ENCODE assay signal across 1 cellular context in the genomic region with DNA sequence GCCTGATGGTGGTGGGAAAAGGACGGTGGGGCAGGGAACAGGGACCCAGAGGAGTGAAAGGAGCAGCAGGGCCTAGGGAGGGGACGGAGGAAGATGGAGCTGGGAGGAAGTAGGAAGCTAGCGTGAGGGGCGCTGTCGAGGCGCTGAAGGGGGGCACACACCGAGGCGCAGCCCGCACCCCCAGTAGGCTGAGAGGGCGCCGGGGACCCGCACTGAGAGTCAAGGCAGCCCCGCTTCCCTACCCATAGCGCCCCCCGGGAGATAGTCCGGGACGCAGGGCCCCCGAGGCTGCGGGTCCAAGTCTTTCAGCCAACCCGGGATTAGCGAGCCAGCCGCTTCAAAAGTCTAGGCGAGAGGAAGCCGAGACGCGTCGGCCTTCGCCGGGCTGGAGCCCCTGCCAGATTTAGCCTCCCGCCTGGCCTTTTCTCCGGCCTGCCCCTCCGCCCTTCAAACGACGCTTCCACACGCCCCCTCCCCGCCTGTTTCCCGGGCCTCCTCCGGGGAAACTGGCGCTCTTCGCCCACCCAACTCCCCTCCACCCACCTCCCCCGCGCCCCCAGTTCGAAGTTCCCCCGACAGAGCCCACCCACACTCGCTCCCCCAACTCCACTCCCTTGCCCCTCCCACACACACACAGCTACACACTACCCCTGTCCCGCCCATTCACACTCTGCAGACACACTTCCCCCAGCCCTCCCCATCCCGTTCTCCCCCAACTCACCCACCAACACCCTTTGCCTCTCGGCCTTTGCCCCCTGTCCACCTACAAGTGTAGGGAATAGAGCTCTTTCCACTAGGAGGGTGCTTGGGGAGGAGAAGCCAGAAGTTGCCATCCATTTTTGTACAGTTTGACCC.
TF ChIP-seq lines count a peak whose summit lies in the region.

No MANE protein-coding gene starts in this region.

TF ChIP-seq in H1, 55 proteins besides CTCF, POLR2A, EP300 and RAD21:
- TF ChIP-seq CTBP2 (IDR thresholded peaks at IDR 0.05; ENCODE audit: borderline replicate concordance, insufficient read depth, insufficient read length, low read length) (peak; percentile 92), JUN (IDR thresholded peaks at IDR 0.05; ENCODE audit: low read depth, low read length) (no peak), HDAC6 (IDR thresholded peaks at IDR 0.05; ENCODE audit: low read depth, low read length) (no peak), GTF2F1 (IDR thresholded peaks at IDR 0.05; ENCODE audit: borderline replicate concordance, low read depth, low read length) (no peak), SAP30 (IDR thresholded peaks at IDR 0.05; ENCODE audit: insufficient read depth, insufficient replicate concordance, low read length) (no peak), KDM1A (IDR thresholded peaks at IDR 0.05; ENCODE audit: borderline replicate concordance, low read length) (no peak), SP4 (IDR thresholded peaks at IDR 0.05; ENCODE audit: low read length) (no peak), EZH2 (IDR thresholded peaks at IDR 0.05; ENCODE audit: low read depth, low read length, severe bottlenecking) (peak; percentile 45), SIN3A (conservative IDR thresholded peaks at IDR 0.05 in 1 of 2, IDR thresholded peaks at IDR 0.05 in 1 of 2; ENCODE audit: low read depth in 1 of 2, low read length in 2 of 2) (0 out of 4 replicates have a peak, but pooled peaks of 1 of the 2 experiments have one; percentile 34), TAF7 (optimal IDR thresholded peaks at IDR 0.05; ENCODE audit: borderline replicate concordance, low read depth, low read length) (no peak), BRCA1 (IDR thresholded peaks at IDR 0.05; ENCODE audit: low read depth, low read length) (no peak), PHF8 (conservative IDR thresholded peaks at IDR 0.05; ENCODE audit: low read depth, low read length) (no peak; the same call in 1 of the 2 replicates), SUZ12 (IDR thresholded peaks at IDR 0.05; ENCODE audit: low read length) (peak; percentile 47; the same call in 1 of the 2 replicates), MAFK (IDR thresholded peaks at IDR 0.05; ENCODE audit: low read depth, low read length) (no peak), JUND (IDR thresholded peaks at IDR 0.05; ENCODE audit: low read length) (no peak), EGR1 (IDR thresholded peaks at IDR 0.05; ENCODE audit: borderline replicate concordance, low read depth, low read length) (peak; percentile 45; the same call in 1 of the 2 replicates), CEBPB (IDR thresholded peaks at IDR 0.05; ENCODE audit: low read depth, low read length) (no peak), TBP (IDR thresholded peaks at IDR 0.05; ENCODE audit: low read depth, low read length) (no peak), CHD1 (IDR thresholded peaks at IDR 0.05; ENCODE audit: low read depth, low read length) (no peak), CHD7 (IDR thresholded peaks at IDR 0.05; ENCODE audit: insufficient replicate concordance, low read length) (no peak), SIRT6 (IDR thresholded peaks at IDR 0.05; ENCODE audit: low read length) (no peak), TEAD4 (IDR thresholded peaks at IDR 0.05; ENCODE audit: low read depth, low read length) (no peak), RFX5 (IDR thresholded peaks at IDR 0.05; ENCODE audit: borderline replicate concordance, low read depth, low read length) (no peak), BACH1 (IDR thresholded peaks at IDR 0.05; ENCODE audit: low read length) (no peak), POLR2AphosphoS5 (IDR thresholded peaks at IDR 0.05; ENCODE audit: low read depth, low read length) (no peak), NRF1 (IDR thresholded peaks at IDR 0.05; ENCODE audit: low read depth, low read length) (no peak), POU5F1 (IDR thresholded peaks at IDR 0.05; ENCODE audit: low read depth, low read length) (no peak), ATF3 (IDR thresholded peaks at IDR 0.05; ENCODE audit: insufficient read depth, low read depth, low read length) (no peak), TCF12 (IDR thresholded peaks at IDR 0.05; ENCODE audit: low read depth, low read length) (no peak), KDM4A (IDR thresholded peaks at IDR 0.05; ENCODE audit: low read depth, low read length, severe bottlenecking) (peak; percentile 94), CBX8 (IDR thresholded peaks at IDR 0.05; ENCODE audit: borderline replicate concordance, low read depth, low read length) (no peak), CHD2 (IDR thresholded peaks at IDR 0.05; ENCODE audit: low read length) (no peak), SIX5 (IDR thresholded peaks at IDR 0.05; ENCODE audit: low read depth, low read length) (no peak), GABPA (IDR thresholded peaks at IDR 0.05; ENCODE audit: borderline replicate concordance, insufficient read depth, low read length) (no peak), SRF (IDR thresholded peaks at IDR 0.05; ENCODE audit: low read depth, low read length) (no peak), FOSL1 (IDR thresholded peaks at IDR 0.05; ENCODE audit: insufficient read depth, low read depth, low read length) (no peak), TAF1 (IDR thresholded peaks at IDR 0.05; ENCODE audit: low read depth, low read length) (no peak), ZNF274 (IDR thresholded peaks at IDR 0.05; ENCODE audit: borderline replicate concordance, extremely low read depth, low read length) (no peak), BCL11A (IDR thresholded peaks at IDR 0.05; ENCODE audit: low read depth in 2 of 2, low read length in 2 of 2) (no peak), RXRA (IDR thresholded peaks at IDR 0.05; ENCODE audit: insufficient read depth, low read depth, low read length) (no peak), RBBP5 (IDR thresholded peaks at IDR 0.05; ENCODE audit: borderline replicate concordance, low read depth, low read length) (peak; percentile 91), RNF2 (IDR thresholded peaks at IDR 0.05; ENCODE audit: borderline replicate concordance, low read depth, low read length, missing control alignments, poor library complexity, severe bottlenecking) (peak; percentile 30), NANOG (IDR thresholded peaks at IDR 0.05; ENCODE audit: insufficient read depth, low read depth, low read length, poor library complexity, severe bottlenecking) (no peak), ASH2L (IDR thresholded peaks at IDR 0.05; ENCODE audit: low read length) (peak; percentile 89), CREB1 (IDR thresholded peaks at IDR 0.05) (no peak), YY1 (IDR thresholded peaks at IDR 0.05; ENCODE audit: low read depth, low read length) (0 out of 2 replicates have a peak, but pooled peaks have one; percentile 7), KDM5A (IDR thresholded peaks at IDR 0.05; ENCODE audit: low read length) (no peak), SP2 (IDR thresholded peaks at IDR 0.05; ENCODE audit: low read length) (no peak), CBX5 (IDR thresholded peaks at IDR 0.05; ENCODE audit: low read depth, low read length) (no peak), HDAC2 (IDR thresholded peaks at IDR 0.05; ENCODE audit: borderline replicate concordance in 1 of 2, low read depth in 2 of 2, low read length in 2 of 2) (peak; percentile 11 to 90; a peak in 1 of 4 replicates), SP1 (IDR thresholded peaks at IDR 0.05; ENCODE audit: low read depth, low read length) (0 out of 2 replicates have a peak, but pooled peaks have one; percentile 1)
- TF ChIP-seq, protein P1, sequence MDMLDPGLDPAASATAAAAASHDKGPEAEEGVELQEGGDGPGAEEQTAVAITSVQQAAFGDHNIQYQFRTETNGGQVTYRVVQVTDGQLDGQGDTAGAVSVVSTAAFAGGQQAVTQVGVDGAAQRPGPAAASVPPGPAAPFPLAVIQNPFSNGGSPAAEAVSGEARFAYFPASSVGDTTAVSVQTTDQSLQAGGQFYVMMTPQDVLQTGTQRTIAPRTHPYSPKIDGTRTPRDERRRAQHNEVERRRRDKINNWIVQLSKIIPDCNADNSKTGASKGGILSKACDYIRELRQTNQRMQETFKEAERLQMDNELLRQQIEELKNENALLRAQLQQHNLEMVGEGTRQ (IDR thresholded peaks at IDR 0.05; ENCODE audit: low read length): no peak
- TF ChIP-seq, protein P2, sequence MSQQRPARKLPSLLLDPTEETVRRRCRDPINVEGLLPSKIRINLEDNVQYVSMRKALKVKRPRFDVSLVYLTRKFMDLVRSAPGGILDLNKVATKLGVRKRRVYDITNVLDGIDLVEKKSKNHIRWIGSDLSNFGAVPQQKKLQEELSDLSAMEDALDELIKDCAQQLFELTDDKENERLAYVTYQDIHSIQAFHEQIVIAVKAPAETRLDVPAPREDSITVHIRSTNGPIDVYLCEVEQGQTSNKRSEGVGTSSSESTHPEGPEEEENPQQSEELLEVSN (IDR thresholded peaks at IDR 0.05): peak; percentile 76
- TF ChIP-seq, protein P3, sequence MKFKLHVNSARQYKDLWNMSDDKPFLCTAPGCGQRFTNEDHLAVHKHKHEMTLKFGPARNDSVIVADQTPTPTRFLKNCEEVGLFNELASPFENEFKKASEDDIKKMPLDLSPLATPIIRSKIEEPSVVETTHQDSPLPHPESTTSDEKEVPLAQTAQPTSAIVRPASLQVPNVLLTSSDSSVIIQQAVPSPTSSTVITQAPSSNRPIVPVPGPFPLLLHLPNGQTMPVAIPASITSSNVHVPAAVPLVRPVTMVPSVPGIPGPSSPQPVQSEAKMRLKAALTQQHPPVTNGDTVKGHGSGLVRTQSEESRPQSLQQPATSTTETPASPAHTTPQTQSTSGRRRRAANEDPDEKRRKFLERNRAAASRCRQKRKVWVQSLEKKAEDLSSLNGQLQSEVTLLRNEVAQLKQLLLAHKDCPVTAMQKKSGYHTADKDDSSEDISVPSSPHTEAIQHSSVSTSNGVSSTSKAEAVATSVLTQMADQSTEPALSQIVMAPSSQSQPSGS (IDR thresholded peaks at IDR 0.05; ENCODE audit: low read length): no peak
- TF ChIP-seq, protein P4, sequence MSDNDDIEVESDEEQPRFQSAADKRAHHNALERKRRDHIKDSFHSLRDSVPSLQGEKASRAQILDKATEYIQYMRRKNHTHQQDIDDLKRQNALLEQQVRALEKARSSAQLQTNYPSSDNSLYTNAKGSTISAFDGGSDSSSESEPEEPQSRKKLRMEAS (IDR thresholded peaks at IDR 0.05): no peak
